Comparison of ENCODE assay signal across 1 cellular context in the genomic region with DNA sequence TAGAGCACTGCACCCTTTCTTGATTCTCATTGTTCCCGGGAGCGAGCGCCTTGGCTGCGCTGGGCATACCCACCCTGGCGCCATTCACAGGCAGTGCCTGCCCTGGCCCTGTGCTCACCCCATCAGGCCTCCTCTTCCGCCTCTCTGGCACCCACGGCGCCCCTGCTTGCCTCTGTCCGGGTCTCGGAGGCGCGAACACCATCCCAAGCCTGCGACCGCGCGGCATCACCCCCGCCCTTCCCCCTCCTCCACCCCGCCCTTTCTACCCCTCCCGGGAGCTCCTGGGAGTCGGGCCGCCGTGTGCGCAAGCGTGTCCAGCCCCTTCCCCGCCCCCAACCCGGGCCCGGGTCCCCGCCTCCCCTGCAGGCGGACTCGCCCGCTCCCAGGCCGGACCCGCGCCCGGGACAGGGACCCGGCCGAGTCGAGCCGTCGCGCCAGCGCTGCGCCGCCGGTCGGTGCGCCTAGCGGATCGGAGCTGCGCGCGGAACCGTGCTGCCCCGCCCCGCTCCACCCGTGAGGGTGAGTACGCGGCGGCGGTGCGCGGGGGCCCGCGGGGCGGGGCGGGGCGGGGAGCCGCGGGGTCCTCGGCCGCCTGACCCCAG.
TF ChIP-seq lines count a peak whose summit lies in the region.

A gene with protein sequence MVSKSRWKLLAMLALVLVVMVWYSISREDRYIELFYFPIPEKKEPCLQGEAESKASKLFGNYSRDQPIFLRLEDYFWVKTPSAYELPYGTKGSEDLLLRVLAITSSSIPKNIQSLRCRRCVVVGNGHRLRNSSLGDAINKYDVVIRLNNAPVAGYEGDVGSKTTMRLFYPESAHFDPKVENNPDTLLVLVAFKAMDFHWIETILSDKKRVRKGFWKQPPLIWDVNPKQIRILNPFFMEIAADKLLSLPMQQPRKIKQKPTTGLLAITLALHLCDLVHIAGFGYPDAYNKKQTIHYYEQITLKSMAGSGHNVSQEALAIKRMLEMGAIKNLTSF (plus strand): TSS at position 363 of the 602 bp plus-strand sequence. CDS start 50,470 bp downstream, outside the sequence.

TF ChIP-seq in liver, 16 proteins besides CTCF, POLR2A, EP300 and RAD21 (continued from another document):
- TF ChIP-seq REST (IDR thresholded peaks at IDR 0.05) (no peak), NR2F2 (IDR thresholded peaks at IDR 0.05) (no peak), FOXA1 (IDR thresholded peaks at IDR 0.05) (no peak), JUND (IDR thresholded peaks at IDR 0.05) (no peak)
- TF ChIP-seq, protein P1, sequence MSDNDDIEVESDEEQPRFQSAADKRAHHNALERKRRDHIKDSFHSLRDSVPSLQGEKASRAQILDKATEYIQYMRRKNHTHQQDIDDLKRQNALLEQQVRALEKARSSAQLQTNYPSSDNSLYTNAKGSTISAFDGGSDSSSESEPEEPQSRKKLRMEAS (IDR thresholded peaks at IDR 0.05): no peak
